Comparison of ENCODE assay signal across 8 cellular contexts in the genomic region with DNA sequence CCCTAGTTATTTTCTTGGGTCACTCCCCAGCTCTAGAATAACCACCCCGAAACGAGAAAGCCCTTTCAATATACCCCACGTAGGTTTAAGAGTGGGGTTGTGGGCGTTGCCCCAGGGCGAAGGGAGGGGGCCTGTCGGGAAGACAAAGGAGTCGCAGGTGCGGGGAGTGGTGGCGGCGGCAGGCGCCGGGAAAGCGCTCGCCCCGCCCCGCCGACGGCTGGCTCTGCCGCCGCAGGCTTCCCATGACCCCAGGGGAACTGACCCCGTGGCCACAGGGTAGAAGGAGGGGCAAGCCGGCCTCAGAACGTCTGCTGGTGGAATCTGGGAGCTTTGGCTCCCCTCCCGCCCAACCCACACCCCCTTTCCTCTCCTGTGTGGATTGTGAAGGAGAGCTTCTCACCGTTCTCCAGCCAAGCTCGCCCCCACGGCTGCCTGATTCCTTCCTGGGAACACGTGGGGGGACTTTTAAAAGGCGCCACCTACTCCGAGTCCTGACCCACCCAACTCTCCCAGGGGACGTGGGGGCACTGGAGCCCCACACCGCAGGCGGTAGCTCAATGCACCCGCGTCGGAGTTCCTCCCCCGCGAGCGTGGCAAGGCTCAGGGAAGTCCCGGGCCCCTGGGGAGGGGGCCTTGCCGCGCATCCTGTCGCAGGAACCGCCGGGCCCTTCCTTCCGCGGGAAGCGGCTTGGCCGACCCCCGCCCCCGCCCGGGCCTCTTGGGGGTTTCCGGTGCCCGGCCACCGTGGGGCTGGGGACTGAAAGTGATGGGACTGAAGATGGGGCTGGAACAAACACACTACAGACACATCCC. TPM values are rescaled to one million over a fixed set of nuclear protein-coding genes. Genes with fewer than 3 reads are reported as not detected.
DNase-seq lines count a peak whose midpoint lies in the region; ATAC-seq and TF ChIP-seq lines count a peak whose summit lies in the region.

No MANE protein-coding gene starts in this region.

- peak overlapping the region; percentile 99 for H3K4me3 Mint-ChIP-seq in osteocyte (ENCODE audit: unreplicated experiment)

- no peaks in the 10 kb centered on the region for H3K9me3 ChIP-seq in SJCRH30 (replicated peaks)

- H3K4me1 ChIP-seq in SJCRH30: peaks cover 11% of the 10 kb centered on the region; the same call in 1 of the 2 replicates

- DNase-seq in D341Med (ENCODE audit: low spot score): peak; percentile 70
- peak; percentile 92 to 95 for DNase-seq in SJCRH30
- DNase-seq in activated naive CD4-positive, alpha-beta T cell treated with anti-CD3 and anti-CD28 coated beads, Interleukin-2, amount 50 U/mL, for 16 hours: peak; percentile 57
- DNase-seq in glomerular visceral epithelial cell (ENCODE audit: extremely low spot score): peak; percentile 77
- DNase-seq in osteocyte (ENCODE audit: extremely low spot score, unreplicated experiment): peak; percentile 92
- no peak for DNase-seq in GM19240 (ENCODE audit: insufficient read length, low spot score)

- H3K4me3 ChIP-seq in SJCRH30: peak overlapping the region; percentile 75

- peaks cover 3% of the 10 kb centered on the region; the same call in 1 of the 2 replicates for H3K36me3 ChIP-seq in SJCRH30

- no peaks in the 10 kb centered on the region for H3K27me3 Mint-ChIP-seq in osteocyte (ENCODE audit: unreplicated experiment)

- peak overlapping the region; percentile 93 for H3K27ac Mint-ChIP-seq in osteocyte (ENCODE audit: unreplicated experiment)

- H3K27ac ChIP-seq in SJCRH30: peak overlapping the region; percentile 93

- no peaks in the 10 kb centered on the region for H3K27me3 ChIP-seq in SJCRH30

- ATAC-seq in HG03432 (IDR thresholded peaks at IDR 0.05; ENCODE audit: unreplicated experiment) (peak; percentile 16), HG02840 (IDR thresholded peaks at IDR 0.05; ENCODE audit: low FRiP score, unreplicated experiment) (no peak)

- H3K36me3 Mint-ChIP-seq in osteocyte (ENCODE audit: unreplicated experiment): peaks cover 9% of the 10 kb centered on the region

- H3K9me3 Mint-ChIP-seq in osteocyte (ENCODE audit: unreplicated experiment): no peaks in the 10 kb centered on the region

- no peak for TF ChIP-seq CTCF in osteocyte (IDR thresholded peaks at IDR 0.05)

- peaks cover 20% of the 10 kb centered on the region for H3K4me1 Mint-ChIP-seq in osteocyte (ENCODE audit: unreplicated experiment)

RNA-seq across cellular contexts. Expression of a gene that starts 5.5 kb away (rescaled TPM):
- 30.2 and 31.7 TPM in 2 replicates for total RNA-seq in SJCRH30 (2014; rRNA removed; shearing (Covaris generic))
- total RNA-seq in osteocyte: 109 and 148 TPM in 2 replicates

RNA-seq across cellular contexts. Expression of a gene that starts 5.5 kb away (rescaled TPM):
- total RNA-seq in SJCRH30 (2014; rRNA removed; shearing (Covaris generic)): 58.5 and 70.7 TPM in 2 replicates
- 48.5 and 50.5 TPM in 2 replicates for total RNA-seq in osteocyte

RNA-seq across cellular contexts. Expression of a gene that starts 37.6 kb away (rescaled TPM):
- total RNA-seq in SJCRH30 (2014; rRNA removed; shearing (Covaris generic)): 103 and 105 TPM in 2 replicates
- 40.4 and 45.1 TPM in 2 replicates for total RNA-seq in osteocyte

RNA-seq across cellular contexts. Expression of a gene that starts 39.1 kb away (rescaled TPM):
- 54.1 and 59.0 TPM in 2 replicates for total RNA-seq in SJCRH30 (2014; rRNA removed; shearing (Covaris generic))
- total RNA-seq in osteocyte: 37.4 and 43.1 TPM in 2 replicates

RNA-seq across cellular contexts. Expression of a gene that starts 53.0 kb away (rescaled TPM):
- total RNA-seq in SJCRH30 (2014; rRNA removed; shearing (Covaris generic)): 0.08 TPM in 1 of 2 replicates, not detected in the other
- total RNA-seq in osteocyte: not detected in 2 replicates
